24 cellular contexts compared by ENCODE assay signal in the genomic region with DNA sequence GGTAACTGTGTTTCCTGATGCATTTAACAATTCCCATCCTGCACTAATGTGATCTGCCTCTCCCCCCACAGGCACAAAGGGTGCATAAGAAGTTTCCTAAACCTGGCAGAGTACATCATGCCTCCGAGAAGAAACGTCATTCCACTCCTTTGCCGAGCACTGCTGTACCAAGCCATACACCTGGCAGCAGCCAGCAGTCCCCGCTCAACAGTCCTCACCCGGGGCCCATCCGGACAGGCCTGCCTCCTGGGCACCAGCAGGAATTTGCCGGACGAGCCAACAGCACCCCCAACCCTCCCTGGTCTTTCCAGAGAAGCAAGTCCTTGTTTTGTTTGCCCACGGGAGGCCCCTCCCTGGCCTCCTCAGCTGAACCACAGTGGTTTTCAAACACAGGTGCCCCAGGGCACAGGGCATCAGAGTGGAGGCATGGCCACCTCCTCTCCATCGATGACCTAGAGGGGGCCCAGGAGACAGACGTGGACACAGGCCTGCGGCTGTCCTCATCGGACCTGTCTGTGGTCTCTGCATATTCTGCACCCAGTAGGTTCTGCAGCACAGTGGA. TPM values are rescaled to one million over a fixed set of nuclear protein-coding genes. Genes with fewer than 3 reads are reported as not detected.
DNase-seq lines count a peak whose midpoint lies in the region; ATAC-seq and TF ChIP-seq lines count a peak whose summit lies in the region.
"Had no signal": no experiment of that assay in that cellular context is flagged by ENCODE, and none has a peak within 500 bp of the region (broad histone marks: within the 10 kb centered on the region; RNA-seq: fewer than 3 reads in every experiment).

No MANE protein-coding gene starts in this region.

- H4K20me1 ChIP-seq in GM23338 (replicated peaks; ENCODE audit: insufficient read depth), result peaks cover 12% of the 10 kb centered on the region; the same call in 1 of the 2 replicates

- TF ChIP-seq CTCF in GM23338 (conservative IDR thresholded peaks at IDR 0.05; ENCODE audit: low read depth in 2 of 2) (no peak), dorsolateral prefrontal cortex (IDR thresholded peaks at IDR 0.05 in 54 of 56, conservative IDR thresholded peaks at IDR 0.05 in 2 of 56; ENCODE audit: low read depth in 1 of 56, partially characterized antibody in 56 of 56) (no peak)

- H3K27me3 ChIP-seq in GM23338 (ENCODE audit: insufficient read depth) (no peaks in the 10 kb centered on the region), dorsolateral prefrontal cortex (no peaks in the 10 kb centered on the region)
- H3K27me3 ChIP-seq: SJSA1 had no signal

- H3K4me3 ChIP-seq in GM23338, result no peak overlapping the region
- no peak overlapping the region for H3K4me3 ChIP-seq in dorsolateral prefrontal cortex
- H3K4me3 ChIP-seq: GM12878, SJSA1 had no signal

- no peaks in the 10 kb centered on the region for H3K9me3 Mint-ChIP-seq in GM23338
- H3K9me3 Mint-ChIP-seq: CD4-positive, alpha-beta T cell had no signal

- H3K4me3 Mint-ChIP-seq in GM23338, result no peak overlapping the region
- H3K4me3 Mint-ChIP-seq: CD4-positive, alpha-beta T cell had no signal

- peaks cover 29% of the 10 kb centered on the region for H3K36me3 ChIP-seq in GM23338 (ENCODE audit: insufficient read depth)
- H3K36me3 ChIP-seq: SJSA1 had no signal

- H3K4me1 ChIP-seq in GM23338 (ENCODE audit: insufficient read depth), result peaks cover 33% of the 10 kb centered on the region
- H3K4me1 ChIP-seq: SJSA1 had no signal

- 0 out of 2 replicates have a peak overlapping the region, but pooled peaks have one; percentile 62 for H3K27ac Mint-ChIP-seq in GM23338
- H3K27ac Mint-ChIP-seq: CD4-positive, alpha-beta T cell had no signal

- DNase-seq in GM23338 (ENCODE audit: low spot score) (no peak), NCI-H526 (lab: John Stamatoyannopoulos, UW) (peak; percentile 56 to 74), dorsolateral prefrontal cortex (no peak), substantia nigra (lab: John Stamatoyannopoulos, UW) (no peak), SW480 (ENCODE audit: low spot score) (no peak), NOMO-1 treated with DMSO at 0.1 percent for 48 hours (lab: John Stamatoyannopoulos, UW; ENCODE audit: unreplicated experiment) (no peak)
- DNase-seq: CD4-positive, alpha-beta T cell; COR-L47; DMS79 treated with DMSO at 0.1 percent for 48 hours; HCEC 1CT; KBM-7; MM.1S; NCI-H1048; NCI-H1417 treated with DMSO at 0.1 percent for 48 hours; NCI-H187; OCI-M1 had no signal

- H3F3A ChIP-seq in GM23338 (replicated peaks; ENCODE audit: low read depth), result peaks cover 16% of the 10 kb centered on the region; the same call in 1 of the 2 replicates

- peaks cover 51% of the 10 kb centered on the region for H3K36me3 Mint-ChIP-seq in GM23338 (ENCODE audit: low read depth)

- intact Hi-C loops in dorsolateral prefrontal cortex (cut with DNase I), result loop anchor here in 1 of 2 donors (10.0 kb wide), 2 partner anchors 154 to 514 kb away; no protein-coding TSS in a partner anchor

- no peak overlapping the region for H2AFZ ChIP-seq in GM23338

- H3K27me3 Mint-ChIP-seq in GM23338 (ENCODE audit: insufficient read depth, low read depth, poor library complexity), result peaks cover 9% of the 10 kb centered on the region
- H3K27me3 Mint-ChIP-seq: CD4-positive, alpha-beta T cell had no signal

- H3K27ac ChIP-seq in GM23338 (ENCODE audit: low read depth), result peak overlapping the region; percentile 50; the same call in 1 of the 2 replicates
- H3K27ac ChIP-seq in dorsolateral prefrontal cortex, result peak overlapping the region in 51 of 59 donors; percentile 5 to 100 (median 74)
- H3K27ac ChIP-seq in substantia nigra (ENCODE audit: low read depth, low read length, poor library complexity, severe bottlenecking), result peak overlapping the region; percentile 22
- H3K27ac ChIP-seq: HL-60, SJSA1 had no signal

- ATAC-seq in GM23338, result no peak
- ATAC-seq in GM21717 (IDR thresholded peaks at IDR 0.05; ENCODE audit: unreplicated experiment), result no peak
- ATAC-seq: GM12878 had no signal

- no peaks in the 10 kb centered on the region for H3K79me2 ChIP-seq in GM23338 (replicated peaks; ENCODE audit: insufficient read depth)

- H3K4me1 Mint-ChIP-seq in GM23338, result peaks cover 62% of the 10 kb centered on the region

- H3K9me2 ChIP-seq in GM23338 (ENCODE audit: insufficient read depth), result no peaks in the 10 kb centered on the region

- H3K4me2 ChIP-seq in GM23338, result no peak overlapping the region; the same call in 1 of the 2 replicates

TF ChIP-seq in GM23338, 12 proteins besides CTCF, POLR2A, EP300 and RAD21 (continues in another document):
- TF ChIP-seq EZH2phosphoT487 (IDR thresholded peaks at IDR 0.05; ENCODE audit: unreplicated experiment), result no peak
- TF ChIP-seq NANOG (IDR thresholded peaks at IDR 0.05; ENCODE audit: borderline replicate concordance), result no peak
- TF ChIP-seq CREB1 (CRISPR knock-in tag; IDR thresholded peaks at IDR 0.05; ENCODE audit: low read depth), result no peak
- TF ChIP-seq POLR2AphosphoS5 (IDR thresholded peaks at IDR 0.05; ENCODE audit: low read depth), result no peak
- no peak for TF ChIP-seq ZNF114 (CRISPR knock-in tag; IDR thresholded peaks at IDR 0.05)
- TF ChIP-seq JUNB (IDR thresholded peaks at IDR 0.05; ENCODE audit: unreplicated experiment), result no peak
- TF ChIP-seq, protein P1, sequence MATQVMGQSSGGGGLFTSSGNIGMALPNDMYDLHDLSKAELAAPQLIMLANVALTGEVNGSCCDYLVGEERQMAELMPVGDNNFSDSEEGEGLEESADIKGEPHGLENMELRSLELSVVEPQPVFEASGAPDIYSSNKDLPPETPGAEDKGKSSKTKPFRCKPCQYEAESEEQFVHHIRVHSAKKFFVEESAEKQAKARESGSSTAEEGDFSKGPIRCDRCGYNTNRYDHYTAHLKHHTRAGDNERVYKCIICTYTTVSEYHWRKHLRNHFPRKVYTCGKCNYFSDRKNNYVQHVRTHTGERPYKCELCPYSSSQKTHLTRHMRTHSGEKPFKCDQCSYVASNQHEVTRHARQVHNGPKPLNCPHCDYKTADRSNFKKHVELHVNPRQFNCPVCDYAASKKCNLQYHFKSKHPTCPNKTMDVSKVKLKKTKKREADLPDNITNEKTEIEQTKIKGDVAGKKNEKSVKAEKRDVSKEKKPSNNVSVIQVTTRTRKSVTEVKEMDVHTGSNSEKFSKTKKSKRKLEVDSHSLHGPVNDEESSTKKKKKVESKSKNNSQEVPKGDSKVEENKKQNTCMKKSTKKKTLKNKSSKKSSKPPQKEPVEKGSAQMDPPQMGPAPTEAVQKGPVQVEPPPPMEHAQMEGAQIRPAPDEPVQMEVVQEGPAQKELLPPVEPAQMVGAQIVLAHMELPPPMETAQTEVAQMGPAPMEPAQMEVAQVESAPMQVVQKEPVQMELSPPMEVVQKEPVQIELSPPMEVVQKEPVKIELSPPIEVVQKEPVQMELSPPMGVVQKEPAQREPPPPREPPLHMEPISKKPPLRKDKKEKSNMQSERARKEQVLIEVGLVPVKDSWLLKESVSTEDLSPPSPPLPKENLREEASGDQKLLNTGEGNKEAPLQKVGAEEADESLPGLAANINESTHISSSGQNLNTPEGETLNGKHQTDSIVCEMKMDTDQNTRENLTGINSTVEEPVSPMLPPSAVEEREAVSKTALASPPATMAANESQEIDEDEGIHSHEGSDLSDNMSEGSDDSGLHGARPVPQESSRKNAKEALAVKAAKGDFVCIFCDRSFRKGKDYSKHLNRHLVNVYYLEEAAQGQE (IDR thresholded peaks at IDR 0.05; ENCODE audit: unreplicated experiment), result no peak

RNA-seq across cellular contexts. Expression of a gene that starts 58.3 kb away (rescaled TPM):
- total RNA-seq in GM23338 (2014; rRNA removed; shearing (Covaris generic)), result 84.1 and 109 TPM in 2 replicates
- polyA plus RNA-seq in GM23338 (2016; fragmentation: Nextera tagmentation; extraction: Ambion mirVana), result 35.9 and 37.7 TPM in 2 replicates
- total RNA-seq in dorsolateral prefrontal cortex, result 100 to 1,000 TPM in 1 of 120 experiments, 10 to 100 TPM in 119; 15.1 to 107 (median 29.8) TPM
- total RNA-seq: CD4-positive, alpha-beta T cell; GM12878; HT-29 had no signal
- polyA plus RNA-seq: GM12878 had no signal

RNA-seq across cellular contexts. Expression of a gene that starts 59.0 kb away (rescaled TPM):
- 0.08 and 0.17 TPM in 2 replicates for total RNA-seq in GM23338 (2014; rRNA removed; shearing (Covaris generic))
- 0.31 and 0.35 TPM in 2 replicates for polyA plus RNA-seq in GM23338 (2016; fragmentation: Nextera tagmentation; extraction: Ambion mirVana)
- total RNA-seq in dorsolateral prefrontal cortex, result 1 to 10 TPM in 6 of 120 experiments, under 1 TPM in 63, not detected in 51; 0.20 to 2.0 (median 0.52) TPM
- total RNA-seq: A673; CD4-positive, alpha-beta T cell; GM12878; HT-29; NCI-H460; SJSA1 had no signal
- polyA plus RNA-seq: BJ had no signal

Comparison
In these comparisons a context has a peak if more than half of its experiments do, and no peak if none do; other contexts are left out.
1. DNase-seq: peak in NCI-H526 (2 of 2); none in GM23338 (single experiment), dorsolateral prefrontal cortex (0 of 10), substantia nigra (0 of 49), SW480 (single experiment) and NOMO-1 treated with DMSO at 0.1 percent for 48 hours (single experiment).
2. H3K27ac ChIP-seq: peak in every context shown above with its lines; median percentile 74 in dorsolateral prefrontal cortex; 50 in GM23338; 22 in substantia nigra.